In genomic region chr5:10288600-10289213, GRCh38 we compare ENCODE assay signal across 1 cellular context.
TF ChIP-seq lines count a peak whose summit lies in the region.

No MANE protein-coding gene starts in this region.

TF ChIP-seq in HEK293, 187 proteins besides CTCF, POLR2A, EP300 and RAD21 (continued from another document and continues in another):
- TF ChIP-seq PRDM2 (tag by site-specific recombination; IDR thresholded peaks at IDR 0.05; ENCODE audit: borderline replicate concordance) (no peak), ZNF530 (tag by site-specific recombination; IDR thresholded peaks at IDR 0.05; ENCODE audit: low read depth) (no peak), ZNF645 (tag by site-specific recombination; IDR thresholded peaks at IDR 0.05) (no peak), ZNF121 (tag by site-specific recombination; IDR thresholded peaks at IDR 0.05) (peak; percentile 76; the same call in 1 of the 2 replicates), ZNF133 (tag by site-specific recombination; IDR thresholded peaks at IDR 0.05) (no peak), PRDM4 (tag by site-specific recombination; IDR thresholded peaks at IDR 0.05) (no peak), ZNF292 (tag by site-specific recombination; IDR thresholded peaks at IDR 0.05; ENCODE audit: borderline replicate concordance, low read depth) (no peak), MYNN (tag by site-specific recombination; IDR thresholded peaks at IDR 0.05; ENCODE audit: borderline replicate concordance) (no peak), ZSCAN18 (tag by site-specific recombination; IDR thresholded peaks at IDR 0.05) (0 out of 2 replicates have a peak, but pooled peaks have one; percentile 37), ZNF146 (tag by site-specific recombination; IDR thresholded peaks at IDR 0.05) (no peak), ZFHX2 (tag by site-specific recombination; conservative IDR thresholded peaks at IDR 0.05) (peak; percentile 89), PRDM1 (tag by site-specific recombination; IDR thresholded peaks at IDR 0.05) (peak; percentile 79), TCF7L2 (IDR thresholded peaks at IDR 0.05; ENCODE audit: borderline replicate concordance, low read depth, low read length) (no peak), ZNF514 (tag by site-specific recombination; IDR thresholded peaks at IDR 0.05) (no peak), ZBTB6 (tag by site-specific recombination; IDR thresholded peaks at IDR 0.05) (no peak), ZNF404 (tag by site-specific recombination; IDR thresholded peaks at IDR 0.05) (no peak), ZNF830 (tag by site-specific recombination; IDR thresholded peaks at IDR 0.05; ENCODE audit: low read depth) (peak; percentile 88), ZNF549 (tag by site-specific recombination; IDR thresholded peaks at IDR 0.05) (peak; percentile 90), ZNF175 (tag by site-specific recombination; IDR thresholded peaks at IDR 0.05) (no peak), ZFP41 (tag by site-specific recombination; IDR thresholded peaks at IDR 0.05; ENCODE audit: borderline replicate concordance) (no peak), ZFP69B (tag by site-specific recombination; IDR thresholded peaks at IDR 0.05) (no peak), ELK4 (IDR thresholded peaks at IDR 0.05; ENCODE audit: borderline replicate concordance, low read depth, low read length) (no peak), ZNF341 (tag by site-specific recombination; IDR thresholded peaks at IDR 0.05; ENCODE audit: low read depth) (peak; percentile 83), ZNF558 (tag by site-specific recombination; IDR thresholded peaks at IDR 0.05) (peak; percentile 28; the same call in 1 of the 2 replicates), ZNF701 (tag by site-specific recombination; IDR thresholded peaks at IDR 0.05) (no peak), ZNF362 (tag by site-specific recombination; IDR thresholded peaks at IDR 0.05) (no peak), SETDB1 (IDR thresholded peaks at IDR 0.05; ENCODE audit: insufficient read length, low read length) (no peak), ZNF48 (tag by site-specific recombination; IDR thresholded peaks at IDR 0.05) (no peak), ZNF223 (tag by site-specific recombination; IDR thresholded peaks at IDR 0.05) (no peak), INSM2 (tag by site-specific recombination; IDR thresholded peaks at IDR 0.05) (no peak), ZSCAN5A (tag by site-specific recombination; IDR thresholded peaks at IDR 0.05) (no peak), ZNF266 (tag by site-specific recombination; IDR thresholded peaks at IDR 0.05; ENCODE audit: low read depth) (no peak), ZNF140 (tag by site-specific recombination; IDR thresholded peaks at IDR 0.05) (no peak), RBAK (tag by site-specific recombination; IDR thresholded peaks at IDR 0.05) (no peak), ZNF664 (tag by site-specific recombination; IDR thresholded peaks at IDR 0.05) (no peak), PRDM6 (tag by site-specific recombination; IDR thresholded peaks at IDR 0.05) (peak; percentile 61; the same call in 1 of the 2 replicates)
